ENCODE assay signal across 11 cellular contexts in genomic region chr15:68586274-68586961, GRCh38. TPM values are rescaled to one million over a fixed set of nuclear protein-coding genes. Genes with fewer than 3 reads are reported as not detected.
DNase-seq lines count a peak whose midpoint lies in the region; FAIRE-seq and TF ChIP-seq lines count a peak whose summit lies in the region.
"Had no signal": no experiment of that assay in that cellular context is flagged by ENCODE, and none has a peak within 500 bp of the region (broad histone marks: within the 10 kb centered on the region; RNA-seq: fewer than 3 reads in every experiment).

No MANE protein-coding gene starts in this region.

- no peak overlapping the region for H4K8ac ChIP-seq in H1 (ENCODE audit: extremely low read depth, insufficient read depth, low read length)

- TF ChIP-seq RAD21 in H1 (IDR thresholded peaks at IDR 0.05 in 1 of 2, conservative IDR thresholded peaks at IDR 0.05 in 1 of 2; ENCODE audit: low read depth in 2 of 2, low read length in 2 of 2), result no peak

- H4K20me1 ChIP-seq in H1 (replicated peaks in 1 of 2; ENCODE audit: control insufficient read depth in 1 of 2, insufficient read depth in 2 of 2, low read length in 2 of 2), result no peaks in the 10 kb centered on the region

- CTCF ChIA-PET in H1 (lab: Charles Lee; ENCODE audit: partially characterized antibody), result interaction anchor here (1.1 to 1.4 kb wide), 3 partner anchors 23 to 36 kb away, joined by 3 to 4 read pairs (median 3); no protein-coding TSS in a partner anchor

- H3K23ac ChIP-seq in H1 (ENCODE audit: insufficient read length), result no peak overlapping the region

- no peaks in the 10 kb centered on the region for H3K36me3 ChIP-seq in H1 (ENCODE audit: control insufficient read depth in 2 of 4, insufficient read depth in 4 of 4, low read length in 3 of 4)
- H3K36me3 ChIP-seq: prostate gland, thyroid gland had no signal

- TF ChIP-seq CTCF in NB4 (IDR thresholded peaks at IDR 0.05; ENCODE audit: low read depth, low read length), result no peak
- no peak for TF ChIP-seq CTCF in H1 (IDR thresholded peaks at IDR 0.05; ENCODE audit: control extremely low read depth in 1 of 3, insufficient read depth in 1 of 3, low read depth in 1 of 3, low read length in 3 of 3)

- H2BK20ac ChIP-seq in H1 (ENCODE audit: low read length), result 0 out of 2 replicates have a peak overlapping the region, but pooled peaks have one; percentile 6

- no peaks in the 10 kb centered on the region for H3K9me3 ChIP-seq in H1 (ENCODE audit: insufficient read depth in 2 of 2, low read depth in 1 of 2, low read length in 1 of 2)
- H3K9me3 ChIP-seq: prostate gland, thyroid gland had no signal

- H2AK5ac ChIP-seq in H1 (ENCODE audit: low read depth, low read length), result no peak overlapping the region; the same call in 1 of the 2 replicates

- no peak overlapping the region for H3K9ac ChIP-seq in H1 (replicated peaks in 1 of 4; ENCODE audit: extremely low read depth in 1 of 4, low read depth in 3 of 4, low read length in 3 of 4)

- no peak overlapping the region for H4K91ac ChIP-seq in H1 (replicated peaks; ENCODE audit: insufficient read length, low read length)

- H2BK15ac ChIP-seq in H1 (ENCODE audit: low read length), result no peak overlapping the region

- TF ChIP-seq POLR2A in NB4 (IDR thresholded peaks at IDR 0.05; ENCODE audit: extremely low read depth, insufficient read length) (no peak), H1 (IDR thresholded peaks at IDR 0.05; ENCODE audit: control extremely low read depth in 1 of 2, low read depth in 2 of 2, low read length in 2 of 2) (no peak)

- 81% methylated on average over 7 of the region's 8 CpGs; no CpG with 5 or more reads in 1 of the 2 experiments for WGBS in H1 (ENCODE audit: extremely low coverage in 1 of 2, insufficient coverage in 1 of 2, insufficient read length in 1 of 2, insufficient replicate concordance in 2 of 2, low coverage in 1 of 2, low lambda C conversion rate in 2 of 2, missing lambda C conversion rate in 1 of 2), 2 experiments

- H3K27ac ChIP-seq in H1 (ENCODE audit: low read depth, low read length), result no peak overlapping the region
- H3K27ac ChIP-seq: prostate gland had no signal

- H3K4me3 ChIP-seq in NB4 (ENCODE audit: low read depth, low read length) (no peak overlapping the region), H1 (ENCODE audit: extremely low read depth in 1 of 4, insufficient read depth in 2 of 4, low read depth in 3 of 4, low read length in 4 of 4) (no peak overlapping the region)
- H3K4me3 ChIP-seq: prostate gland, thyroid gland had no signal

- H3K4ac ChIP-seq in H1 (replicated peaks; ENCODE audit: insufficient read length, low read depth, low read length), result no peak overlapping the region

- H3K4me2 ChIP-seq in H1 (ENCODE audit: insufficient read depth in 1 of 2, low read depth in 2 of 2, low read length in 2 of 2), result no peak overlapping the region

- no peak for TF ChIP-seq EP300 in H1 (IDR thresholded peaks at IDR 0.05; ENCODE audit: borderline replicate concordance in 1 of 2, low read depth in 2 of 2, low read length in 2 of 2)

- H3K18ac ChIP-seq in H1 (ENCODE audit: extremely low read depth, low read length), result no peak overlapping the region

- no peak overlapping the region for H3K56ac ChIP-seq in H1 (replicated peaks; ENCODE audit: insufficient read length, low read depth, low read length)

- H3K4me1 ChIP-seq in H1 (replicated peaks in 1 of 4; ENCODE audit: control insufficient read depth in 3 of 4, insufficient read depth in 4 of 4, low read length in 3 of 4), result peaks cover 2 to 17% (median 8%) of the 10 kb centered on the region in 4 experiments
- H3K4me1 ChIP-seq: prostate gland had no signal

- no peak for FAIRE-seq in H1 (lab: Jason Lieb, UNC)

- no peaks in the 10 kb centered on the region; a peak in 1 of 4 replicates for H3K79me2 ChIP-seq in H1 (ENCODE audit: control insufficient read depth in 1 of 2, insufficient read depth in 2 of 2, low read length in 2 of 2)

- H4K5ac ChIP-seq in H1 (ENCODE audit: insufficient read length, low read depth, low read length), result no peak overlapping the region

- POLR2A ChIA-PET in H1 (lab: Charles Lee; ENCODE audit: partially characterized antibody), result interaction anchor here (0.9 to 1.7 kb wide), 2 partner anchors 20 to 86 kb away, joined by 3 to 4 read pairs; no protein-coding TSS in a partner anchor

- no peak overlapping the region for H2AFZ ChIP-seq in H1 (ENCODE audit: low read length)

- H2BK120ac ChIP-seq in H1 (replicated peaks; ENCODE audit: low read depth, low read length), result no peak overlapping the region

- DNase-seq in ELR (ENCODE audit: low read depth) (peak; percentile 98), NB4 (ENCODE audit: low read depth) (peak; percentile 46), H1 (ENCODE audit: low read depth in 1 of 2, low spot score in 2 of 2) (no peak), renal cortical epithelial cell (ENCODE audit: low read depth) (peak; percentile 92), activated gamma-delta T cell (lab: John Stamatoyannopoulos, UW) (no peak), NCI-H2227 treated with DMSO at 0.1 percent for 48 hours (lab: John Stamatoyannopoulos, UW) (no peak), GF-D8 (lab: John Stamatoyannopoulos, UW) (no peak)
- DNase-seq in activated CD8-positive, alpha-beta memory T cell treated with anti-CD3 and anti-CD28 coated beads, Interleukin-2, amount 50 U/mL, for 48 hours, result no peak
- DNase-seq: NK-92 treated with Interleukin-12 subunit alpha and Interleukin-12 subunit beta, amount 100 ng/mL, for 24 hours; thyroid gland had no signal

- no peak overlapping the region for H2BK12ac ChIP-seq in H1 (ENCODE audit: low read depth, low read length)

- no peaks in the 10 kb centered on the region for H3K23me2 ChIP-seq in H1 (ENCODE audit: low read depth, low read length)

- H3K79me1 ChIP-seq in H1 (ENCODE audit: low read depth, low read length), result no peaks in the 10 kb centered on the region

- H3K27me3 ChIP-seq in H1 (replicated peaks in 1 of 4; ENCODE audit: control insufficient read depth in 3 of 4, extremely low read depth in 1 of 4, insufficient read depth in 3 of 4, low read length in 3 of 4), result peaks cover 0 to 3% (median 0%) of the 10 kb centered on the region in 4 experiments; a peak in 1 of 7 replicates
- H3K27me3 ChIP-seq: thyroid gland had no signal

- no peak overlapping the region for H2BK5ac ChIP-seq in H1 (ENCODE audit: low read depth, low read length)

- no peak overlapping the region for H3K14ac ChIP-seq in H1 (ENCODE audit: insufficient read length)

TF ChIP-seq in H1, 55 proteins besides CTCF, POLR2A, EP300 and RAD21:
- TF ChIP-seq JUND (IDR thresholded peaks at IDR 0.05; ENCODE audit: low read length) (no peak), CHD1 (IDR thresholded peaks at IDR 0.05; ENCODE audit: low read depth, low read length) (no peak), POLR2AphosphoS5 (IDR thresholded peaks at IDR 0.05; ENCODE audit: low read depth, low read length) (no peak), SUZ12 (IDR thresholded peaks at IDR 0.05; ENCODE audit: low read length) (no peak), NANOG (IDR thresholded peaks at IDR 0.05; ENCODE audit: insufficient read depth, low read depth, low read length, poor library complexity, severe bottlenecking) (no peak), TBP (IDR thresholded peaks at IDR 0.05; ENCODE audit: low read depth, low read length) (no peak), CHD2 (IDR thresholded peaks at IDR 0.05; ENCODE audit: low read length) (no peak), ATF2 (IDR thresholded peaks at IDR 0.05; ENCODE audit: low read length) (no peak)

RNA-seq across cellular contexts. Expression of gene CORO2B, which starts 7.6 kb away (rescaled TPM):
- 3.4 and 4.7 TPM in 2 replicates for total RNA-seq in H1 (2021; fragmentation: NEBNext Ultra II Directional; extraction: Animal tissue kit (Norgen Biotek cat#: 25700))
- polyA plus RNA-seq in H1 (2011; rRNA removed), result 6.1 and 6.7 TPM in 2 replicates
- 3.5 TPM for polyA plus RNA-seq in H1 (2011; cell fraction: cytosol; rRNA removed)
- 5.4 TPM for polyA plus RNA-seq in H1 (2011; cell fraction: nucleus; rRNA removed)
- 3.8 to 5.5 TPM (median 4.8 TPM) in 4 replicates for polyA plus RNA-seq in H1 (2012, experiment 1 of 2)
- polyA plus RNA-seq in H1 (2012, experiment 2 of 2), result 3.7 TPM
- polyA plus RNA-seq in H1 (2013, experiment 1 of 2), result 2.4 TPM
- 2.2 TPM for polyA plus RNA-seq in H1 (2013, experiment 2 of 2)
- polyA minus RNA-seq in H1 (2011; rRNA and poly(A)+ RNA removed), result 4.0 TPM in 2 replicates
- 2.9 TPM for polyA minus RNA-seq in H1 (2011; cell fraction: cytosol; rRNA and poly(A)+ RNA removed)
- polyA minus RNA-seq in H1 (2011; cell fraction: nucleus; rRNA and poly(A)+ RNA removed), result 2.2 TPM
- 2.9 and 6.3 TPM in 2 replicates for total RNA-seq in renal cortical epithelial cell

Comparison
In these comparisons a context has a peak if more than half of its experiments do, and no peak if none do; other contexts are left out.
1. DNase-seq: peak in ELR (single experiment), NB4 (single experiment) and renal cortical epithelial cell (single experiment); none in H1 (0 of 2), activated gamma-delta T cell (single experiment), NCI-H2227 treated with DMSO at 0.1 percent for 48 hours (single experiment), GF-D8 (single experiment) and activated CD8-positive, alpha-beta memory T cell treated with anti-CD3 and anti-CD28 coated beads, Interleukin-2, amount 50 U/mL, for 48 hours (single experiment).